In the genomic region with DNA sequence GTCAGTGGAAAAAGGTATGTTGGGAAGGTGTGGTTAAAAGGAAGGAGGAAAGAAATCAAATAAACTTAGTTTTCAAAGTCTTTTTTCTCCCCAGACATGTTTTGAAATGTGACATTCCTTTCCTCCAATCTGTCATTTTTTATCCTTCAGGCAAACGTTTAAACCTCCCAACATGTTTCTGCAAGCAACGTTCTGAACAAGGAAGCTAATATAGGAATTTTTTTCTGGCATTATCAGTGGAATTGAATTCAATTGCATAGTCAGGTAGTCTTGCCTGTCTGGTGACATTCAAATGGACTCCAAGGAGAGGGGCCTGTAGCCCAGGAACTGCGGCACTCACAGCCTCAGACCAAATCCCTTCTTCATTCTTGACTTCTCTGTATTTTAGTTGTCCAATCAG, we compare ENCODE assay signal across 18 cellular contexts. TPM values are rescaled to one million over a fixed set of nuclear protein-coding genes. Genes with fewer than 3 reads are reported as not detected.
"Had no signal": no experiment of that assay in that cellular context is flagged by ENCODE, and none has a peak within 500 bp of the region (broad histone marks: within the 10 kb centered on the region; RNA-seq: fewer than 3 reads in every experiment).

No MANE protein-coding gene starts in this region.

- H3K9me3 ChIP-seq: esophagus muscularis mucosa, lower lobe of right lung, sigmoid colon, thyroid gland, uterus had no signal

- H3K27me3 ChIP-seq: esophagus muscularis mucosa, hepatocyte, sigmoid colon, thyroid gland, uterus had no signal

- ATAC-seq: activated CD8-positive, alpha-beta memory T cell treated with anti-CD3 and anti-CD28 coated beads, Interleukin-2, amount 10 ng/mL, durations not matched to agents 7 days and 5 days; lower lobe of right lung; T-cell had no signal

- H3K4me1 Mint-ChIP-seq: activated B cell treated with CpG ODN at 0.5 μM for 24 hours; activated CD4-positive, alpha-beta memory T cell treated with anti-CD3 and anti-CD28 coated beads, Interleukin-2, amount 10 ng/mL, durations not matched to agents 7 days and 5 days; activated CD8-positive, alpha-beta memory T cell treated with anti-CD3 and anti-CD28 coated beads, Interleukin-2, amount 10 ng/mL, durations not matched to agents 7 days and 5 days; nephron; stimulated activated memory B cell treated with anti-CD40 and anti-IgM and Interleukin-4, amounts not matched to agents 10 μg/mL and 1 μg/mL and 100 μg/mL, for 72 hours; T-cell had no signal

- H3K9me3 Mint-ChIP-seq: activated B cell treated with CpG ODN at 0.5 μM for 24 hours; activated CD4-positive, alpha-beta memory T cell treated with anti-CD3 and anti-CD28 coated beads, Interleukin-2, amount 10 ng/mL, durations not matched to agents 7 days and 5 days; nephron had no signal

- H3K79me2 ChIP-seq: hepatocyte, parathyroid adenoma had no signal

- H3K36me3 Mint-ChIP-seq: activated CD8-positive, alpha-beta memory T cell treated with anti-CD3 and anti-CD28 coated beads, Interleukin-2, amount 10 ng/mL, durations not matched to agents 7 days and 5 days; activated naive CD8-positive, alpha-beta T cell; stimulated activated memory B cell treated with anti-CD40 and anti-IgM and Interleukin-4, amounts not matched to agents 10 μg/mL and 1 μg/mL and 100 μg/mL, for 72 hours; T-cell had no signal

- H2AFZ ChIP-seq: hepatocyte, parathyroid adenoma had no signal

- H3K27ac ChIP-seq: esophagus muscularis mucosa, hepatocyte, lower lobe of right lung, parathyroid adenoma, sigmoid colon, thyroid gland, uterus had no signal

- DNase-seq: activated B cell treated with CpG ODN at 0.5 μM for 24 hours; activated CD4-positive, alpha-beta memory T cell treated with anti-CD3 and anti-CD28 coated beads, Interleukin-2, amount 10 ng/mL, durations not matched to agents 7 days and 5 days; activated CD4-positive, alpha-beta T cell treated with anti-CD3 and anti-CD28 coated beads for 4 hours; activated CD8-positive, alpha-beta memory T cell treated with anti-CD3 and anti-CD28 coated beads, Interleukin-2, amount 10 ng/mL, durations not matched to agents 7 days and 5 days; caudate nucleus; lower lobe of right lung; sigmoid colon; stimulated activated CD4-positive, alpha-beta T cell treated with anti-CD3 and anti-CD28 coated beads, Interleukin-4, amount 100 ng/mL, for 4 hours; T-cell; thyroid gland; uterus had no signal

- H3K36me3 ChIP-seq: esophagus muscularis mucosa, lower lobe of right lung, sigmoid colon, thyroid gland, uterus had no signal

- H3K27me3 Mint-ChIP-seq: activated B cell treated with CpG ODN at 0.5 μM for 24 hours; activated CD8-positive, alpha-beta memory T cell treated with anti-CD3 and anti-CD28 coated beads, Interleukin-2, amount 10 ng/mL, durations not matched to agents 7 days and 5 days; activated naive CD8-positive, alpha-beta T cell had no signal

- H3K9ac ChIP-seq: parathyroid adenoma had no signal

- H3K4me2 ChIP-seq: hepatocyte had no signal

- H3K27ac Mint-ChIP-seq: activated B cell treated with CpG ODN at 0.5 μM for 24 hours; activated CD4-positive, alpha-beta memory T cell treated with anti-CD3 and anti-CD28 coated beads, Interleukin-2, amount 10 ng/mL, durations not matched to agents 7 days and 5 days; activated CD8-positive, alpha-beta memory T cell treated with anti-CD3 and anti-CD28 coated beads, Interleukin-2, amount 10 ng/mL, durations not matched to agents 7 days and 5 days; activated naive CD8-positive, alpha-beta T cell; nephron; stimulated activated memory B cell treated with anti-CD40 and anti-IgM and Interleukin-4, amounts not matched to agents 10 μg/mL and 1 μg/mL and 100 μg/mL, for 72 hours; T-cell had no signal

- H3K4me3 ChIP-seq: esophagus muscularis mucosa, hepatocyte, lower lobe of right lung, sigmoid colon, thyroid gland, uterus had no signal

- H3K4me1 ChIP-seq: parathyroid adenoma, sigmoid colon, thyroid gland, uterus had no signal

- H3K4me3 Mint-ChIP-seq: activated B cell treated with CpG ODN at 0.5 μM for 24 hours; activated CD4-positive, alpha-beta memory T cell treated with anti-CD3 and anti-CD28 coated beads, Interleukin-2, amount 10 ng/mL, durations not matched to agents 7 days and 5 days; activated CD8-positive, alpha-beta memory T cell treated with anti-CD3 and anti-CD28 coated beads, Interleukin-2, amount 10 ng/mL, durations not matched to agents 7 days and 5 days; activated naive CD8-positive, alpha-beta T cell; nephron; stimulated activated memory B cell treated with anti-CD40 and anti-IgM and Interleukin-4, amounts not matched to agents 10 μg/mL and 1 μg/mL and 100 μg/mL, for 72 hours; T-cell had no signal

RNA-seq across cellular contexts. Expression of gene RASSF6, which starts 30.0 kb away (rescaled TPM):
- total RNA-seq: activated CD8-positive, alpha-beta memory T cell treated with anti-CD3 and anti-CD28 coated beads, Interleukin-2, amount 10 ng/mL, durations not matched to agents 7 days and 5 days; dermis microvascular lymphatic vessel endothelial cell had no signal
